In genomic region chr2:64469261-64469660, GRCh38 we compare ENCODE assay signal across 24 cellular contexts.
"Had no signal": no experiment of that assay in that cellular context is flagged by ENCODE, and none has a peak within 500 bp of the region (broad histone marks: within the 10 kb centered on the region; RNA-seq: fewer than 3 reads in every experiment).

No MANE protein-coding gene starts in this region.

- H3K4me3 Mint-ChIP-seq: dendritic cell treated with granulocyte-macrophage colony-stimulating factor and Interleukin-4, amounts not matched to agents 40 ng/mL and 50 ng/mL, for 4 days; effector memory CD8-positive, alpha-beta T cell had no signal

- H3K27me3 ChIP-seq: colonic mucosa, dorsolateral prefrontal cortex, esophagus muscularis mucosa, esophagus squamous epithelium, foreskin keratinocyte, gastrocnemius medialis, gastroesophageal sphincter, heart left ventricle, heart right ventricle had no signal

- H3K4me1 ChIP-seq: colonic mucosa, esophagus muscularis mucosa, esophagus squamous epithelium, foreskin keratinocyte, gastroesophageal sphincter had no signal

- H3K27ac ChIP-seq: colonic mucosa, coronary artery, dorsolateral prefrontal cortex, epithelial cell of prostate, esophagus muscularis mucosa, esophagus squamous epithelium, foreskin keratinocyte, gastrocnemius medialis, gastroesophageal sphincter, heart left ventricle, heart right ventricle had no signal

- H3K27ac Mint-ChIP-seq: dendritic cell treated with granulocyte-macrophage colony-stimulating factor and Interleukin-4, amounts not matched to agents 40 ng/mL and 50 ng/mL, for 4 days; effector memory CD8-positive, alpha-beta T cell had no signal

- ATAC-seq: effector memory CD8-positive, alpha-beta T cell; esophagus mucosa; foreskin keratinocyte; gastrocnemius medialis; gastroesophageal sphincter; heart left ventricle; heart right ventricle had no signal

- H3K9me3 ChIP-seq: colonic mucosa, esophagus muscularis mucosa, esophagus squamous epithelium, gastrocnemius medialis, gastroesophageal sphincter, heart left ventricle, heart right ventricle had no signal

- H3K4me3 ChIP-seq: colonic mucosa, coronary artery, dorsolateral prefrontal cortex, esophagus muscularis mucosa, esophagus squamous epithelium, gastrocnemius medialis, gastroesophageal sphincter, heart left ventricle, heart right ventricle had no signal

- DNase-seq: colonic mucosa; cortex of kidney; dermis blood vessel endothelial cell; dorsolateral prefrontal cortex; effector CD4-positive, alpha-beta T cell; effector CD8-positive, alpha-beta T cell; effector memory CD4-positive, alpha-beta T cell; effector memory CD8-positive, alpha-beta T cell; erythroblast; esophagus squamous epithelium; foreskin fibroblast; foreskin keratinocyte; foreskin melanocyte; gastrocnemius medialis; glutamatergic neuron; head of caudate nucleus; heart left ventricle; heart right ventricle had no signal

- H3K9me3 Mint-ChIP-seq: dendritic cell treated with granulocyte-macrophage colony-stimulating factor and Interleukin-4, amounts not matched to agents 40 ng/mL and 50 ng/mL, for 4 days; effector memory CD8-positive, alpha-beta T cell had no signal

- H3K36me3 ChIP-seq: colonic mucosa, esophagus muscularis mucosa, esophagus squamous epithelium, gastrocnemius medialis, gastroesophageal sphincter, heart left ventricle, heart right ventricle had no signal
